1 cellular context compared by ENCODE assay signal in genomic region chr1:161738627-161739287, GRCh38.
TF ChIP-seq lines count a peak whose summit lies in the region.

No MANE protein-coding gene starts in this region.

TF ChIP-seq in HCT116, 20 proteins besides CTCF, POLR2A, EP300 and RAD21 (continued from another document):
- TF ChIP-seq, protein P1, sequence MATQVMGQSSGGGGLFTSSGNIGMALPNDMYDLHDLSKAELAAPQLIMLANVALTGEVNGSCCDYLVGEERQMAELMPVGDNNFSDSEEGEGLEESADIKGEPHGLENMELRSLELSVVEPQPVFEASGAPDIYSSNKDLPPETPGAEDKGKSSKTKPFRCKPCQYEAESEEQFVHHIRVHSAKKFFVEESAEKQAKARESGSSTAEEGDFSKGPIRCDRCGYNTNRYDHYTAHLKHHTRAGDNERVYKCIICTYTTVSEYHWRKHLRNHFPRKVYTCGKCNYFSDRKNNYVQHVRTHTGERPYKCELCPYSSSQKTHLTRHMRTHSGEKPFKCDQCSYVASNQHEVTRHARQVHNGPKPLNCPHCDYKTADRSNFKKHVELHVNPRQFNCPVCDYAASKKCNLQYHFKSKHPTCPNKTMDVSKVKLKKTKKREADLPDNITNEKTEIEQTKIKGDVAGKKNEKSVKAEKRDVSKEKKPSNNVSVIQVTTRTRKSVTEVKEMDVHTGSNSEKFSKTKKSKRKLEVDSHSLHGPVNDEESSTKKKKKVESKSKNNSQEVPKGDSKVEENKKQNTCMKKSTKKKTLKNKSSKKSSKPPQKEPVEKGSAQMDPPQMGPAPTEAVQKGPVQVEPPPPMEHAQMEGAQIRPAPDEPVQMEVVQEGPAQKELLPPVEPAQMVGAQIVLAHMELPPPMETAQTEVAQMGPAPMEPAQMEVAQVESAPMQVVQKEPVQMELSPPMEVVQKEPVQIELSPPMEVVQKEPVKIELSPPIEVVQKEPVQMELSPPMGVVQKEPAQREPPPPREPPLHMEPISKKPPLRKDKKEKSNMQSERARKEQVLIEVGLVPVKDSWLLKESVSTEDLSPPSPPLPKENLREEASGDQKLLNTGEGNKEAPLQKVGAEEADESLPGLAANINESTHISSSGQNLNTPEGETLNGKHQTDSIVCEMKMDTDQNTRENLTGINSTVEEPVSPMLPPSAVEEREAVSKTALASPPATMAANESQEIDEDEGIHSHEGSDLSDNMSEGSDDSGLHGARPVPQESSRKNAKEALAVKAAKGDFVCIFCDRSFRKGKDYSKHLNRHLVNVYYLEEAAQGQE (IDR thresholded peaks at IDR 0.05; ENCODE audit: low read depth): no peak
- TF ChIP-seq, protein P2, sequence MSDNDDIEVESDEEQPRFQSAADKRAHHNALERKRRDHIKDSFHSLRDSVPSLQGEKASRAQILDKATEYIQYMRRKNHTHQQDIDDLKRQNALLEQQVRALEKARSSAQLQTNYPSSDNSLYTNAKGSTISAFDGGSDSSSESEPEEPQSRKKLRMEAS (IDR thresholded peaks at IDR 0.05): no peak
- no peak for TF ChIP-seq ZFX (IDR thresholded peaks at IDR 0.05)
- TF ChIP-seq YY1 (IDR thresholded peaks at IDR 0.05; ENCODE audit: extremely low read depth, insufficient replicate concordance, low read depth, low read length): no peak
- no peak for TF ChIP-seq JUND (IDR thresholded peaks at IDR 0.05)
